ENCODE assay signal across 8 cellular contexts in the genomic region with DNA sequence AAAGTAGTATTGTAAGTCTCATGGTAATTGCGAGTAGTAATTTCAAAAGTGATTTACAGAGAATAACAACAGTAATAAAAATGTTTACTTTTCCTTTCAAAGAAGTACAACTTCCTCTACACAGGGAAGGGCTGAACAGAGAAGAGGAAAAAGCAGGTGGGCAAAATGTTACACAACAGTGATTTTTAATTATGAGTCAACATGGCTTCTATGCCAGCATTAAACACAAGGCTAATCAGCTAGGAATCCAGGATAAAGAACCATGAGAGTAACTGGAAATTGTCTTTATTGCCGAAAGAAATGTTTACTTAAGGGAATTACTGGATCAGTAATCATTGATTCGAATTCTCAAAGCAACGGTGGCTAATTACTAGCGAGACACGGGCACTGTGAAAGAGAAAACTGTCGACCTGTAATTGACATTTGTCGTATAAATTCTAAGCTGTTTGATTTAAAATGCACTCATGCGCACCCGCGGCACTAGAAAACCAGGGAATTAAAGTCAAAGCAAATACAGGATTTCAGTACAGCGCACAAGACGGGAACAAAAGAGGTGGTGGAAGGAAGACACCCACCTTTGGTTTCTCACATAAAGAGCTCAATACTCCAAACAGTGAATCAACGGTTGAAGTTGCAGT. TPM values are rescaled to one million over a fixed set of nuclear protein-coding genes. Genes with fewer than 3 reads are reported as not detected.
DNase-seq lines count a peak whose midpoint lies in the region; ATAC-seq lines count a peak whose summit lies in the region.

No MANE protein-coding gene starts in this region.

- peaks cover 1% of the 10 kb centered on the region for H3K36me3 Mint-ChIP-seq in activated CD4-positive, alpha-beta T cell treated with anti-CD3 and anti-CD28 coated beads for 36 hours (ENCODE audit: low read depth)
- no peaks in the 10 kb centered on the region for H3K36me3 Mint-ChIP-seq in activated T-helper 17 cell treated with anti-CD3 and anti-CD28 coated beads, Interleukin-2, amount 50 U/mL, for 72 hours (ENCODE audit: low read depth)

- no peaks in the 10 kb centered on the region for H3K27me3 Mint-ChIP-seq in activated CD4-positive, alpha-beta T cell treated with anti-CD3 and anti-CD28 coated beads for 36 hours
- no peaks in the 10 kb centered on the region for H3K27me3 Mint-ChIP-seq in activated T-helper 17 cell treated with anti-CD3 and anti-CD28 coated beads, Interleukin-2, amount 50 U/mL, for 72 hours

- peak overlapping the region; percentile 90 for H3K27ac Mint-ChIP-seq in activated CD4-positive, alpha-beta T cell treated with anti-CD3 and anti-CD28 coated beads for 36 hours
- H3K27ac Mint-ChIP-seq in activated T-helper 17 cell treated with anti-CD3 and anti-CD28 coated beads, Interleukin-2, amount 50 U/mL, for 72 hours: peak overlapping the region; percentile 77

- no peaks in the 10 kb centered on the region for H3K9me3 ChIP-seq in right cardiac atrium (ENCODE audit: control insufficient read depth, low read length)

- H3K9me3 Mint-ChIP-seq in activated CD4-positive, alpha-beta T cell treated with anti-CD3 and anti-CD28 coated beads for 36 hours (ENCODE audit: low read depth): no peaks in the 10 kb centered on the region
- H3K9me3 Mint-ChIP-seq in activated T-helper 17 cell treated with anti-CD3 and anti-CD28 coated beads, Interleukin-2, amount 50 U/mL, for 72 hours: no peaks in the 10 kb centered on the region

- H3K27ac ChIP-seq in right cardiac atrium (ENCODE audit: low read length): peak overlapping the region; percentile 97

- H3K4me3 Mint-ChIP-seq in activated CD4-positive, alpha-beta T cell treated with anti-CD3 and anti-CD28 coated beads for 36 hours: peak overlapping the region; percentile 90
- peak overlapping the region; percentile 86 for H3K4me3 Mint-ChIP-seq in activated T-helper 17 cell treated with anti-CD3 and anti-CD28 coated beads, Interleukin-2, amount 50 U/mL, for 72 hours

- peaks cover 19% of the 10 kb centered on the region for H3K4me1 Mint-ChIP-seq in activated CD4-positive, alpha-beta T cell treated with anti-CD3 and anti-CD28 coated beads for 36 hours
- peaks cover 17% of the 10 kb centered on the region for H3K4me1 Mint-ChIP-seq in activated T-helper 17 cell treated with anti-CD3 and anti-CD28 coated beads, Interleukin-2, amount 50 U/mL, for 72 hours

- WGBS in right cardiac atrium: 6% methylated on average over 14 of the region's 14 CpGs

- intact Hi-C loops in activated CD4-positive, alpha-beta T cell treated with anti-CD3 and anti-CD28 coated beads for 36 hours (cut with DNase I, micrococcal nuclease): loop anchor here (2.0 kb wide), 3 partner anchors 31 to 303 kb away; partner anchors contain the start of gene GRSF1 (in 1 of the 2)
- intact Hi-C loops in right cardiac atrium (cut with DNase I): loop anchor here in 1 of 4 donors (10.0 kb wide), 1 partner anchor 131 kb away; the partner anchor contains the start of gene GRSF1

- POLR2A ChIA-PET in activated CD4-positive, alpha-beta T cell treated with anti-CD3 and anti-CD28 coated beads for 36 hours (lab: Charles Lee): interaction anchor here (1.3 kb wide), 1 partner anchor 15 kb away, joined by 4 read pairs; no protein-coding TSS in a partner anchor

- H3K27me3 ChIP-seq in right cardiac atrium (ENCODE audit: control insufficient read depth, insufficient read depth): no peaks in the 10 kb centered on the region

- ATAC-seq in activated CD4-positive, alpha-beta T cell treated with anti-CD3 and anti-CD28 coated beads for 36 hours: peak; percentile 33
- ATAC-seq in activated T-helper 17 cell treated with anti-CD3 and anti-CD28 coated beads, Interleukin-2, amount 50 U/mL, for 72 hours (replicated peaks): peak; percentile 41
- ATAC-seq in right cardiac atrium (no peak), HG03097 (IDR thresholded peaks at IDR 0.05; ENCODE audit: low FRiP score, unreplicated experiment) (no peak)

- peak overlapping the region; percentile 88 for H3K4me3 ChIP-seq in right cardiac atrium (ENCODE audit: low read length)

- peaks cover 5% of the 10 kb centered on the region for H3K4me1 ChIP-seq in right cardiac atrium (ENCODE audit: control insufficient read depth, insufficient read depth, low read length)

- CTCF ChIA-PET in activated CD4-positive, alpha-beta T cell treated with anti-CD3 and anti-CD28 coated beads for 36 hours (lab: Charles Lee): interaction anchor here (0.6 to 3.3 kb wide), 8 partner anchors 11 to 101 kb away, joined by 3 to 23 read pairs (median 4); partner anchors contain the start of genes RUFY3 and UTP3

- peak; percentile 22 for DNase-seq in activated CD4-positive, alpha-beta T cell treated with anti-CD3 and anti-CD28 coated beads for 36 hours
- DNase-seq in activated CD4-positive, alpha-beta T cell treated with anti-CD3 and anti-CD28 coated beads, Interleukin-2, amount 50 U/mL, for 48 hours: no peak
- peak; percentile 73 for DNase-seq in NCI-H1436 treated with DMSO at 0.1 percent for 48 hours (lab: John Stamatoyannopoulos, UW)
- DNase-seq in right cardiac atrium: no peak
- peak; percentile 75 for DNase-seq in putamen (ENCODE audit: low spot score)
- DNase-seq in effector CD4-positive, alpha-beta T cell: no peak

RNA-seq across cellular contexts. Expression of gene UTP3, which starts 15.5 kb away (rescaled TPM):
- 10 to 100 TPM; 32.6 to 34.3 TPM for total RNA-seq in activated CD4-positive, alpha-beta T cell treated with anti-CD3 and anti-CD28 coated beads for 36 hours
- 10 to 100 TPM; 23.8 to 29.1 TPM for total RNA-seq in activated T-helper 17 cell treated with anti-CD3 and anti-CD28 coated beads, Interleukin-2, amount 50 U/mL, for 72 hours
- total RNA-seq in right cardiac atrium: 10 to 100 TPM; 17.6 to 19.9 (median 18.6) TPM
- polyA plus RNA-seq in right cardiac atrium: 15.5 TPM

RNA-seq across cellular contexts. Expression of gene RUFY3, which starts 17.9 kb away (rescaled TPM):
- 10 to 100 TPM; 10.6 to 11.2 TPM for total RNA-seq in activated CD4-positive, alpha-beta T cell treated with anti-CD3 and anti-CD28 coated beads for 36 hours
- total RNA-seq in activated T-helper 17 cell treated with anti-CD3 and anti-CD28 coated beads, Interleukin-2, amount 50 U/mL, for 72 hours: 10 to 100 TPM; 14.1 to 14.9 TPM
- total RNA-seq in right cardiac atrium: 10 to 100 TPM; 23.9 to 30.1 (median 29.3) TPM
- 14.1 TPM for polyA plus RNA-seq in right cardiac atrium

RNA-seq across cellular contexts. Expression of gene JCHAIN, which starts 37.5 kb away (rescaled TPM):
- total RNA-seq in activated CD4-positive, alpha-beta T cell treated with anti-CD3 and anti-CD28 coated beads for 36 hours: not detected
- not detected for total RNA-seq in activated T-helper 17 cell treated with anti-CD3 and anti-CD28 coated beads, Interleukin-2, amount 50 U/mL, for 72 hours
- 10 to 100 TPM in 1 of 4 donors, 1 to 10 TPM in 3; 1.8 to 20.0 (median 4.4) TPM for total RNA-seq in right cardiac atrium
- 0.36 TPM for polyA plus RNA-seq in right cardiac atrium

Comparison
In these comparisons a context has a peak if more than half of its experiments do, and no peak if none do; other contexts are left out.
1. DNase-seq: peak in activated CD4-positive, alpha-beta T cell treated with anti-CD3 and anti-CD28 coated beads for 36 hours (single experiment), NCI-H1436 treated with DMSO at 0.1 percent for 48 hours (single experiment) and putamen (single experiment); none in activated CD4-positive, alpha-beta T cell treated with anti-CD3 and anti-CD28 coated beads, Interleukin-2, amount 50 U/mL, for 48 hours (0 of 2), right cardiac atrium (0 of 3) and effector CD4-positive, alpha-beta T cell (single experiment).
2. ATAC-seq: peak in activated CD4-positive, alpha-beta T cell treated with anti-CD3 and anti-CD28 coated beads for 36 hours (single experiment) and activated T-helper 17 cell treated with anti-CD3 and anti-CD28 coated beads, Interleukin-2, amount 50 U/mL, for 72 hours (single experiment); none in right cardiac atrium (0 of 2) and HG03097 (single experiment).